ENCODE assay signal across 8 cellular contexts in the genomic region with DNA sequence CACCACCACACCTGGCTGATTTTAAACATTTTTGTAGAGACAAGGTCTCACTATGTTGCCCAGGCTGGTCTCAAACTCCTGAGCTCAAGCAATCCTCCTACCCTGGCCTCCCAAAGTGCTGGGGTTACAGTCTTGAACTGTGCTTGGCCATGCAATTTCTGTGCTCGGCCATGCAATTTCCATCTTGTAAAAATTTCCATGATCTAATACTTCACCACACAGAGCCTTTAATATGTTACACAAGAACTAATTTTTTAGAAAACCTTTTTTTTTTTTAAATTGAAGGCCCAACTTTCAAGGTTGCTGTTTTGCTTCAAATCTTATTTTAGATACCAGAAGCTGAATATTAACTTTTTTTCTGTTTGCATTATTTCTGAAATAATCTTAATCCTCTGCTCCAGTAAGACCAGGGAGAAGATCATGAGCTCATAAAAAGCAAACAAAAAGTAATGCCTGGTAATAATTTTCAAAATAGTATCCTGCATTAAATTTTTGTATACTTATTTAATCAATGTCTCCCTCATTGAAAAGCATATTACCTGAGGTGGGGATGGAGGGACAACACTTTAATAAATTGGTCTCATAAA.
"Had no signal": no experiment of that assay in that cellular context is flagged by ENCODE, and none has a peak within 500 bp of the region (broad histone marks: within the 10 kb centered on the region; RNA-seq: fewer than 3 reads in every experiment).

No MANE protein-coding gene starts in this region.

- H3K27ac ChIP-seq: HL-60 had no signal

- H3K4me3 ChIP-seq: GM23338 had no signal

- H3K4me1 Mint-ChIP-seq: H9 had no signal

- DNase-seq: H9, HCEC 1CT had no signal

- H3K36me3 Mint-ChIP-seq: IgD-negative memory B cell had no signal

- H3K9me3 Mint-ChIP-seq: IgD-negative memory B cell had no signal

- ATAC-seq: GM23338, HepG2 had no signal

- H3K4me3 Mint-ChIP-seq: GM23338, H9, IgD-negative memory B cell had no signal

- H3K27ac Mint-ChIP-seq: GM23338, IgD-negative memory B cell had no signal

- FAIRE-seq: H1, H54, HepG2 had no signal
